ENCODE assay signal across 3 cellular contexts in the genomic region with DNA sequence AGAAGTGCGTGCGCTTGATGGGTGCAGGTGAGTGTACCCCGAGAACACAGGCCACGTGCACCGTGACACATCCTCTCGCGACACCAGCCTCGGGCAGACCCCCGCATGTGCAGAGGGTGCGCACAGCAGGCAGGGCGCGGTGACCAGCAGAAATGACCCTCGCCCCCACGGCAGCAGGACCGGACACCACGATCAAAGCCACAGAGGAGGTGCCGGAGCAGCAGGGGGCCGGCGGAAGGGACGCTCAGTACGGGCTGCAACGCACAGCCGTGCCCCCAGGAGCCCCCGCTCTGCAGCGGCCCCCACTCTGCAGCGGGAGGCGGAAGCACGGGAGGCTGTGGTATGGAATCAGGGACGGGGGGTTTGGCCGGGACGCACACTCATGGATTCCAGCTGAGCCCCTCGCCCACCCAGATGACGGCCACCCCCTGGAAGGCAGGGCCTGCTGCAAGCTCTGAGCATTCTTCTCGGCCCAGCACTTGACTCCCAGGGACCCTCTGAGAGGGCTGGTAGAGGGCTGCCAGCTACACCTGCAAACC.
TF ChIP-seq lines count a peak whose summit lies in the region.

No MANE protein-coding gene starts in this region.

TF ChIP-seq in SK-N-SH, 30 proteins besides CTCF, POLR2A, EP300 and RAD21:
- TF ChIP-seq TEAD4 (IDR thresholded peaks at IDR 0.05; ENCODE audit: borderline replicate concordance, insufficient read depth), result no peak
- no peak for TF ChIP-seq YY1 (IDR thresholded peaks at IDR 0.05; ENCODE audit: low read depth)
- TF ChIP-seq POLR2AphosphoS5 (IDR thresholded peaks at IDR 0.05; ENCODE audit: low read depth, low read length), result no peak
- no peak for TF ChIP-seq EZH2phosphoT487 (IDR thresholded peaks at IDR 0.05; ENCODE audit: borderline replicate concordance, low read depth)
- TF ChIP-seq GABPA (IDR thresholded peaks at IDR 0.05; ENCODE audit: low read depth), result no peak
- no peak for TF ChIP-seq MXI1 (IDR thresholded peaks at IDR 0.05; ENCODE audit: low read depth, low read length)
- no peak for TF ChIP-seq SIN3A (IDR thresholded peaks at IDR 0.05; ENCODE audit: borderline replicate concordance, low read depth, low read length)
- TF ChIP-seq USF1 (IDR thresholded peaks at IDR 0.05; ENCODE audit: borderline replicate concordance, low read depth), result no peak
- no peak for TF ChIP-seq MEF2A (IDR thresholded peaks at IDR 0.05; ENCODE audit: borderline replicate concordance, low read depth)
- TF ChIP-seq, protein P1, sequence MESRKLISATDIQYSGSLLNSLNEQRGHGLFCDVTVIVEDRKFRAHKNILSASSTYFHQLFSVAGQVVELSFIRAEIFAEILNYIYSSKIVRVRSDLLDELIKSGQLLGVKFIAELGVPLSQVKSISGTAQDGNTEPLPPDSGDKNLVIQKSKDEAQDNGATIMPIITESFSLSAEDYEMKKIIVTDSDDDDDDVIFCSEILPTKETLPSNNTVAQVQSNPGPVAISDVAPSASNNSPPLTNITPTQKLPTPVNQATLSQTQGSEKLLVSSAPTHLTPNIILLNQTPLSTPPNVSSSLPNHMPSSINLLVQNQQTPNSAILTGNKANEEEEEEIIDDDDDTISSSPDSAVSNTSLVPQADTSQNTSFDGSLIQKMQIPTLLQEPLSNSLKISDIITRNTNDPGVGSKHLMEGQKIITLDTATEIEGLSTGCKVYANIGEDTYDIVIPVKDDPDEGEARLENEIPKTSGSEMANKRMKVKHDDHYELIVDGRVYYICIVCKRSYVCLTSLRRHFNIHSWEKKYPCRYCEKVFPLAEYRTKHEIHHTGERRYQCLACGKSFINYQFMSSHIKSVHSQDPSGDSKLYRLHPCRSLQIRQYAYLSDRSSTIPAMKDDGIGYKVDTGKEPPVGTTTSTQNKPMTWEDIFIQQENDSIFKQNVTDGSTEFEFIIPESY (IDR thresholded peaks at IDR 0.05; ENCODE audit: borderline replicate concordance, low read depth), result no peak
- TF ChIP-seq CHD2 (IDR thresholded peaks at IDR 0.05; ENCODE audit: low read length, partially characterized antibody), result no peak

TF ChIP-seq in SK-N-SH treated with all-trans-retinoic acid at 6 μM for 48 hours, 23 proteins besides CTCF, POLR2A, EP300 and RAD21:
- no peak for TF ChIP-seq PATZ1 (CRISPR knock-in tag; IDR thresholded peaks at IDR 0.05; ENCODE audit: borderline replicate concordance)

TF ChIP-seq in GM12891, 5 proteins besides CTCF, POLR2A, EP300 and RAD21:
- TF ChIP-seq PAX5 (IDR thresholded peaks at IDR 0.05; ENCODE audit: insufficient read depth, low read length, severe bottlenecking), result no peak
- no peak for TF ChIP-seq POLR2AphosphoS5 (IDR thresholded peaks at IDR 0.05; ENCODE audit: low read depth, low read length)
- TF ChIP-seq SPI1 (IDR thresholded peaks at IDR 0.05; ENCODE audit: low read depth, low read length), result no peak
- TF ChIP-seq POU2F2 (IDR thresholded peaks at IDR 0.05; ENCODE audit: low read depth, low read length), result no peak
- TF ChIP-seq TAF1 (IDR thresholded peaks at IDR 0.05; ENCODE audit: low read depth, low read length), result no peak
